Comparison of ENCODE assay signal across 8 cellular contexts in the genomic region with DNA sequence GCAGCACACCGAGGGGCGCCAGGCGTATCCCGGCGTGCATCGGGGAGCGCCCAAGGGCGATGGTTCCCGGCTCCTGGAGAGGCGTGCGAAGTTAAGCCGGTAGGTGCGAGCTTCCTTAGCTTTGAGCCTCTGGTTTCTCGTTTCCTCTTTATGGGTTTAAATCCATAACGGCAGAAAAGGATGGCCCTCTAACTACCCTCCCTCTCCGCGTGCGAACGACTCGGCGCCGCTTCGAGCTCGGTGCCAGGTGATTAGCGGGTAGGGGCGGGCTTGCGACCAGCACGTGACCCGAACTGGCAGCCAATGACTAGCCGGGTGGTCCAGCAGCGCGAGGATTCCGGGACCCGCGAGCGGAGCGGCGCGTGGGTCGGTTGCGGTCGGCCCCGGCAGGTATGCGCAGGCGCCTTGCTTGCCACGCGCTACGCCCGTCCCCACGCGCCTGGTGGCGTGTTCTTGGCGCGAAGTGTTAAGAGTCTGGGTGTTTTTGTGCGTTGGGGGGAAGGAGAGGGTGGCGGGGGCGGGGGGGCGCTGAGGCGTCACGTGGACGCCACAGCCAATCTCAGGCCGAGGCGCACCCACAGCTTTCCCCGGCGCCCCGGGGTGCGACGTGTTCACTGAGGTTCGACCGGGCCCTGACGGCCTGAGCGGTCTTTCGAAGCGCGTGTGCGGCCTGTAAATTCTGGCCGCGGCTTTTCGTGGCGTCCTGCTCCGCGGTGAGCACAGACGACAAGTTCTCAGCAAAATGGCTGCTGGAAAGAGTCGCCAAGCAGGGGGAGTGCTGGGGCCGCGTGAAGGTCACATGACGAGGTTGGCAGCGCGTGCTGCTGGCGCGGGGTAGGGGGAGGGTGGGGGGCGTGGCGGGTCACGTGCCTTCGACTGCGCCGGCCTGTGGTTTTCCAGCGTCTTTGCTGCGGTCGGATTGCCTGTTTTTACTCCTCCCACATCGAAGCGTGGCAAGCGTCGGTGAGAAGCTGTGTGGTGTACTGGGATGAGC. TPM values are rescaled to one million over a fixed set of nuclear protein-coding genes. Genes with fewer than 3 reads are reported as not detected.
DNase-seq lines count a peak whose midpoint lies in the region; ATAC-seq and TF ChIP-seq lines count a peak whose summit lies in the region.

No MANE protein-coding gene starts in this region.

- H3K4me1 Mint-ChIP-seq in neural crest cell: peaks cover 9% of the 10 kb centered on the region

- H3K4me3 ChIP-seq in LNCaP clone FGC (ENCODE audit: low read depth, low read length) (peak overlapping the region; percentile 58), SJSA1 (peak overlapping the region; percentile 45)

- no peaks in the 10 kb centered on the region for H3K36me3 ChIP-seq in SJSA1

- peaks cover 14% of the 10 kb centered on the region for H3K4me1 ChIP-seq in SJSA1 (replicated peaks)
- no peaks in the 10 kb centered on the region for H3K4me1 ChIP-seq in foreskin keratinocyte

- no peaks in the 10 kb centered on the region for H3K27me3 ChIP-seq in SJSA1 (replicated peaks)
- H3K27me3 ChIP-seq in foreskin keratinocyte: peaks cover 12% of the 10 kb centered on the region

- H3K27ac ChIP-seq in SJSA1: peak overlapping the region; percentile 54
- H3K27ac ChIP-seq in foreskin keratinocyte: no peak overlapping the region

- H3K9me3 Mint-ChIP-seq in neural crest cell: peaks cover 15% of the 10 kb centered on the region

- DNase-seq in GM03348 (ENCODE audit: low spot score) (peak; percentile 86), LNCaP clone FGC (ENCODE audit: low read depth) (peak; percentile 80), SJSA1 (ENCODE audit: low read depth in 1 of 2, low spot score in 2 of 2) (peak; percentile 79 to 81), foreskin keratinocyte (peak; percentile 40 to 65), neural crest cell (ENCODE audit: low read depth, low spot score) (peak; percentile 54)
- peak; percentile 82 for DNase-seq in activated naive CD4-positive, alpha-beta T cell treated with Interleukin-2 at 50 U/mL for 16 hours
- DNase-seq in stimulated activated naive CD4-positive, alpha-beta T cell treated with Interleukin-2 at 50 U/mL for 16 hours (lab: John Stamatoyannopoulos, UW): peak; percentile 76

- H3K27me3 Mint-ChIP-seq in neural crest cell (ENCODE audit: low read depth): peaks cover 25% of the 10 kb centered on the region

- no peaks in the 10 kb centered on the region for H3K36me3 Mint-ChIP-seq in neural crest cell (ENCODE audit: low read depth)

- H3K9me3 ChIP-seq in SJSA1 (replicated peaks): no peaks in the 10 kb centered on the region

- peak; percentile 75 for ATAC-seq in foreskin keratinocyte
- ATAC-seq in GM21717 (IDR thresholded peaks at IDR 0.05; ENCODE audit: unreplicated experiment): no peak

- H3K4me3 Mint-ChIP-seq in neural crest cell: peak overlapping the region; percentile 64

- TF ChIP-seq CTCF in LNCaP clone FGC (IDR thresholded peaks at IDR 0.05; ENCODE audit: control insufficient read depth, extremely low read depth, insufficient read depth) (no peak), foreskin keratinocyte (conservative IDR thresholded peaks at IDR 0.05) (no peak), neural crest cell (conservative IDR thresholded peaks at IDR 0.05) (no peak)

- peak overlapping the region; percentile 35 for H3K27ac Mint-ChIP-seq in neural crest cell (ENCODE audit: unreplicated experiment)

RNA-seq across cellular contexts. Expression of a gene that starts 38.7 kb away (rescaled TPM):
- total RNA-seq in SJSA1 (2014; rRNA removed; shearing (Covaris generic)): 13.2 and 21.5 TPM in 2 replicates
- 19.3 TPM in 2 replicates for total RNA-seq in foreskin keratinocyte
- polyA plus RNA-seq in foreskin keratinocyte: 0.95 and 1.1 TPM in 2 replicates
- 50.5 and 52.3 TPM in 2 replicates for total RNA-seq in neural crest cell
